ENCODE assay signal across 25 cellular contexts in genomic region chr5:153498516-153498915, GRCh38. TPM values are rescaled to one million over a fixed set of nuclear protein-coding genes. Genes with fewer than 3 reads are reported as not detected.
A peak's percentile ranks its signal among the peaks of the same experiment; 100 is the strongest.
DNase-seq lines count a peak whose midpoint lies in the region; ATAC-seq and TF ChIP-seq lines count a peak whose summit lies in the region.
"Had no signal": no experiment of that assay in that cellular context is flagged by ENCODE, and none has a peak within 500 bp of the region (broad histone marks: within the 10 kb centered on the region; RNA-seq: fewer than 3 reads in every experiment).

No MANE protein-coding gene starts in this region.

- ATAC-seq in HG03469 (IDR thresholded peaks at IDR 0.05; ENCODE audit: unreplicated experiment), result no peak
- ATAC-seq: Panc1 had no signal

- peaks cover 17% of the 10 kb centered on the region for H3K36me3 Mint-ChIP-seq in neural progenitor cell
- H3K36me3 Mint-ChIP-seq: CD14-positive monocyte; CD8-positive, alpha-beta memory T cell had no signal

- peaks cover 0 to 15% of the 10 kb centered on the region in 2 donors for H3K4me1 ChIP-seq in ascending aorta
- no peaks in the 10 kb centered on the region for H3K4me1 ChIP-seq in neural progenitor cell
- H3K4me1 ChIP-seq: BE2C had no signal

- H3K4me3 ChIP-seq in ascending aorta, result no peak overlapping the region
- no peak overlapping the region for H3K4me3 ChIP-seq in neural progenitor cell
- H3K4me3 ChIP-seq: MG63 had no signal

- no peak overlapping the region for H2AFZ ChIP-seq in neural progenitor cell (replicated peaks)

- DNase-seq in ascending aorta (ENCODE audit: low spot score in 2 of 2) (no peak), fibroblast of peridontal ligament (ENCODE audit: extremely low read depth) (peak; percentile 79), neural progenitor cell (ENCODE audit: low spot score) (no peak), stromal cell of bone marrow (ENCODE audit: low read depth) (peak; percentile 34), AG08395 (ENCODE audit: low spot score) (no peak), ureter (ENCODE audit: low spot score) (no peak)
- no peak for DNase-seq in stimulated activated CD8-positive, alpha-beta memory T cell treated with anti-CD3 and anti-CD28 coated beads, Interleukin-4, amount 100 ng/mL, for 48 hours
- DNase-seq: BE2C; CD8-positive, alpha-beta memory T cell; DMS 273 treated with DMSO at 0.1 percent for 48 hours; DMS79 treated with DMSO at 0.1 percent for 48 hours; KG1; MG63; NCI-H1417; NCI-H1694; NCI-H2029 treated with DMSO at 0.1 percent for 48 hours; NCI-H2227 treated with DMSO at 0.1 percent for 48 hours; NCI-H526 treated with DMSO at 0.1 percent for 48 hours; SHP77 had no signal

- H3K9ac ChIP-seq in neural progenitor cell, result no peak overlapping the region

- intact Hi-C loops in ascending aorta (cut with DNase I), result loop anchor here (5.0 to 10.0 kb wide), 2 partner anchors 129 to 326 kb away; no protein-coding TSS in a partner anchor

- H3K36me3 ChIP-seq in ascending aorta, result no peaks in the 10 kb centered on the region
- no peaks in the 10 kb centered on the region for H3K36me3 ChIP-seq in neural progenitor cell
- H3K36me3 ChIP-seq: BE2C, MG63 had no signal

- H3K27ac Mint-ChIP-seq in neural progenitor cell, result peak overlapping the region; percentile 24
- H3K27ac Mint-ChIP-seq: CD14-positive monocyte; CD8-positive, alpha-beta memory T cell had no signal

- no peaks in the 10 kb centered on the region for H3K27me3 ChIP-seq in ascending aorta
- H3K27me3 ChIP-seq in neural progenitor cell, result no peaks in the 10 kb centered on the region
- H3K27me3 ChIP-seq: BE2C, MG63 had no signal

- H3K4me1 Mint-ChIP-seq in neural progenitor cell, result peaks cover 20% of the 10 kb centered on the region
- H3K4me1 Mint-ChIP-seq: CD14-positive monocyte; CD8-positive, alpha-beta memory T cell had no signal

- H3K27ac ChIP-seq in ascending aorta (peak overlapping the region; percentile 13 to 59), neural progenitor cell (no peak overlapping the region)
- H3K27ac ChIP-seq: RWPE1 had no signal

- H4K20me1 ChIP-seq in neural progenitor cell (ENCODE audit: low read depth), result no peaks in the 10 kb centered on the region

- H3K9me3 ChIP-seq in ascending aorta (no peaks in the 10 kb centered on the region), neural progenitor cell (ENCODE audit: low read depth) (no peaks in the 10 kb centered on the region)
- H3K9me3 ChIP-seq: BE2C, MG63 had no signal

- no peaks in the 10 kb centered on the region for H3K79me2 ChIP-seq in neural progenitor cell (ENCODE audit: low read depth)

- H3F3A ChIP-seq in neural progenitor cell (ENCODE audit: low read depth), result no peaks in the 10 kb centered on the region

- H3K4me2 ChIP-seq in neural progenitor cell, result no peak overlapping the region

- H3K4me3 Mint-ChIP-seq in neural progenitor cell, result no peak overlapping the region
- H3K4me3 Mint-ChIP-seq: CD14-positive monocyte; CD8-positive, alpha-beta memory T cell had no signal

- H3K27me3 Mint-ChIP-seq in neural progenitor cell (ENCODE audit: insufficient read depth, low read depth), result peaks cover 2% of the 10 kb centered on the region

- TF ChIP-seq CTCF in ascending aorta (IDR thresholded peaks at IDR 0.05) (no peak), neural progenitor cell (IDR thresholded peaks at IDR 0.05) (no peak)

- H3K9me3 Mint-ChIP-seq in neural progenitor cell, result peaks cover 2% of the 10 kb centered on the region

RNA-seq across cellular contexts. Expression of gene GRIA1, which starts 8.0 kb away (rescaled TPM):
- total RNA-seq in ascending aorta (7.0 TPM), neural progenitor cell (ENCODE audit: low replicate concordance) (3.3 and 5.0 TPM in 2 replicates), ureter (not detected)
- total RNA-seq: CD8-positive, alpha-beta memory T cell; NCI-H460; SK-MEL-5 had no signal

Comparison
In these comparisons a context has a peak if more than half of its experiments do, and no peak if none do; other contexts are left out.
1. DNase-seq: peak in fibroblast of peridontal ligament (single experiment) and stromal cell of bone marrow (single experiment); none in ascending aorta (0 of 2), neural progenitor cell (single experiment), stimulated activated CD8-positive, alpha-beta memory T cell treated with anti-CD3 and anti-CD28 coated beads, Interleukin-4, amount 100 ng/mL, for 48 hours (single experiment), AG08395 (single experiment) and ureter (single experiment).